Comparison of ENCODE assay signal across 12 cellular contexts in the genomic region with DNA sequence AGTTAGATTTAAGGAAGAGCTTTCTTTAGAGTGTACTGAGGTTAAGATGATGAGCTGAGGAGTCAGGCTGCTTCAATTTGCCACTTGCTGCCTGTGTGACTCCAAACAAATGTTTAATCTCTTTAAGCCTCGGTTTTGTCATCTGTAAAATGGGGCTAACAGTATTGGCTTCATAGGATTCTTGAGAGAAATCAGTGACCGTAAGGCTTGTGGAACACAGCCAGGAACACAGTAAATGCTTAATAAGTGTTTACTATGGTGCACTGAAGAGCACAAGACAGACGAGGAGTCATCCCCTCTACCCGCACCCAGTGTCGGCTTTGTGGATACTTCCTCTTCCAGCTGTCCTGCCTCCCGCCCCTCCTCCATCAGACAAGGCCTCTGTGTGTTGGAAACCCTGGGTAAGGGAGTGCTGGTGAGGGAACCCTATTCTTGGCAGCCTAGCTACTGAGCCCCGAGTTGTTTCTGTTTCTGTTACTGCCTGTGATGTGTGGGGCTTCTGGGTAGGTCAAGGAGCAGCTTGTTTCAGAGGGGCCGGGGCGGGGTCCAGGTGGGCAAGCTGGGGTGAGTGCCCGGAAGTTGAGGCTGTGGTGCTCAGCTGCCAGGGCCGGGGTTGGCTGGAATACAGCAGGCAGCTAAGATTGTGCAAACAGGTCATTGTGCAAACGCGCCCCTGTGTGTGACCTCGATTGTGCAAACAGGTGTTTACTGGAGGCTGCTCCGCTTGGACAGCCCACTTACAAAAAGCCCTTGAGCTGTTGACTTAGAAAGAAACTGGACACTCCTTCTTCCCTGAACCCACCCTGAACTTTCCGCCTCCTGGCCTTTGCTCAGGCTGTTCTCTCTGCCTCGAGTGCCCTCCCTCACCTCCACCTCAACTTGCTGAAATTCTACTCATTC. TPM values are rescaled to one million over a fixed set of nuclear protein-coding genes. Genes with fewer than 3 reads are reported as not detected.
DNase-seq lines count a peak whose midpoint lies in the region; ATAC-seq lines count a peak whose summit lies in the region.
"Had no signal": no experiment of that assay in that cellular context is flagged by ENCODE, and none has a peak within 500 bp of the region (broad histone marks: within the 10 kb centered on the region; RNA-seq: fewer than 3 reads in every experiment).

No MANE protein-coding gene starts in this region.

- peak overlapping the region; percentile 62 for H3K27ac Mint-ChIP-seq in T-helper 17 cell
- peak overlapping the region; percentile 65 for H3K27ac Mint-ChIP-seq in stimulated activated naive B cell treated with anti-CD40 and anti-IgM and Interleukin-4, amounts not matched to agents 10 μg/mL and 1 μg/mL and 100 μg/mL, for 72 hours
- H3K27ac Mint-ChIP-seq: stimulated activated naive CD8-positive, alpha-beta T cell treated with anti-CD3 and anti-CD28 coated beads, Interleukin-15, Interleukin-2, amounts not matched to agents 100 ng/mL and 50 ng/mL, for 24 hours had no signal

- no peaks in the 10 kb centered on the region for H3K9me3 ChIP-seq in T-helper 17 cell (ENCODE audit: control insufficient read depth, low read length, poor library complexity, severe bottlenecking)

- peak; percentile 44 for ATAC-seq in T-helper 17 cell
- ATAC-seq in stimulated activated naive B cell treated with anti-CD40 and anti-IgM and Interleukin-4, amounts not matched to agents 10 μg/mL and 1 μg/mL and 100 μg/mL, for 72 hours (replicated peaks): peak; percentile 74 to 84
- ATAC-seq in HG02642 (IDR thresholded peaks at IDR 0.05; ENCODE audit: poor library complexity, unreplicated experiment): no peak
- ATAC-seq in HG02885 (IDR thresholded peaks at IDR 0.05; ENCODE audit: poor library complexity, unreplicated experiment): no peak
- ATAC-seq: activated naive CD4-positive, alpha-beta T cell treated with anti-CD3 and anti-CD28 coated beads, Interleukin-2, amount 50 U/mL, for 72 hours had no signal

- H3K27me3 Mint-ChIP-seq in T-helper 17 cell: peaks cover 22% of the 10 kb centered on the region
- peaks cover 6 to 7% of the 10 kb centered on the region in 2 donors for H3K27me3 Mint-ChIP-seq in stimulated activated naive B cell treated with anti-CD40 and anti-IgM and Interleukin-4, amounts not matched to agents 10 μg/mL and 1 μg/mL and 100 μg/mL, for 72 hours

- H3K4me1 Mint-ChIP-seq in T-helper 17 cell: peaks cover 7% of the 10 kb centered on the region
- H3K4me1 Mint-ChIP-seq in stimulated activated naive B cell treated with anti-CD40 and anti-IgM and Interleukin-4, amounts not matched to agents 10 μg/mL and 1 μg/mL and 100 μg/mL, for 72 hours: peaks cover 21 to 31% of the 10 kb centered on the region in 2 donors

- peaks cover 5% of the 10 kb centered on the region for H3K36me3 Mint-ChIP-seq in T-helper 17 cell (ENCODE audit: low read depth)
- no peaks in the 10 kb centered on the region for H3K36me3 Mint-ChIP-seq in stimulated activated naive B cell treated with anti-CD40 and anti-IgM and Interleukin-4, amounts not matched to agents 10 μg/mL and 1 μg/mL and 100 μg/mL, for 72 hours
- H3K36me3 Mint-ChIP-seq: activated naive CD4-positive, alpha-beta T cell treated with anti-CD3 and anti-CD28 coated beads, Interleukin-2, amount 50 U/mL, for 72 hours had no signal

- DNase-seq in MV-4-11 (lab: John Stamatoyannopoulos, UW) (peak; percentile 97), T-helper 17 cell (no peak), hippocampal formation (lab: John Stamatoyannopoulos, UW) (peak; percentile 9 to 30), HPDE6-E6E7 (ENCODE audit: extremely low spot score) (no peak)
- DNase-seq in stimulated activated naive B cell treated with anti-CD40 and anti-IgM and Interleukin-4, amounts not matched to agents 10 μg/mL and 1 μg/mL and 100 μg/mL, for 72 hours: no peak
- no peak for DNase-seq in activated CD8-positive, alpha-beta memory T cell treated with anti-CD3 and anti-CD28 coated beads, Interleukin-2, amount 50 U/mL, for 48 hours
- DNase-seq: NCI-H1694 had no signal

- no peaks in the 10 kb centered on the region for H3K9me3 Mint-ChIP-seq in stimulated activated naive B cell treated with anti-CD40 and anti-IgM and Interleukin-4, amounts not matched to agents 10 μg/mL and 1 μg/mL and 100 μg/mL, for 72 hours
- H3K9me3 Mint-ChIP-seq: activated naive CD4-positive, alpha-beta T cell treated with anti-CD3 and anti-CD28 coated beads, Interleukin-2, amount 50 U/mL, for 72 hours; stimulated activated naive CD8-positive, alpha-beta T cell treated with anti-CD3 and anti-CD28 coated beads, Interleukin-15, Interleukin-2, amounts not matched to agents 100 ng/mL and 50 ng/mL, for 24 hours had no signal

- H3K4me3 Mint-ChIP-seq in T-helper 17 cell: no peak overlapping the region
- H3K4me3 Mint-ChIP-seq in stimulated activated naive B cell treated with anti-CD40 and anti-IgM and Interleukin-4, amounts not matched to agents 10 μg/mL and 1 μg/mL and 100 μg/mL, for 72 hours: peak overlapping the region in 1 of 2 donors; percentile 12
- H3K4me3 Mint-ChIP-seq: stimulated activated naive CD8-positive, alpha-beta T cell treated with anti-CD3 and anti-CD28 coated beads, Interleukin-15, Interleukin-2, amounts not matched to agents 100 ng/mL and 50 ng/mL, for 24 hours had no signal

RNA-seq across cellular contexts. Expression of gene CSF3R, which starts 4.0 kb away (rescaled TPM):
- total RNA-seq in T-helper 17 cell: 10 to 100 TPM in 1 of 2 donors, 1 to 10 TPM in 1; 2.9 to 13.0 TPM
- total RNA-seq: lung microvascular endothelial cell had no signal

RNA-seq across cellular contexts. Expression of gene MRPS15, which starts 22.5 kb away (rescaled TPM):
- 10 to 100 TPM; 31.4 to 37.5 TPM for total RNA-seq in T-helper 17 cell

RNA-seq across cellular contexts. Expression of gene OSCP1, which starts 36.4 kb away (rescaled TPM):
- total RNA-seq in T-helper 17 cell: under 1 TPM in 1 of 2 donors, not detected in 1; 0.99 TPM

Comparison
In these comparisons a context has a peak if more than half of its experiments do, and no peak if none do; other contexts are left out.
1. DNase-seq: peak in MV-4-11 (single experiment) and hippocampal formation (2 of 2); none in T-helper 17 cell (0 of 3), stimulated activated naive B cell treated with anti-CD40 and anti-IgM and Interleukin-4, amounts not matched to agents 10 μg/mL and 1 μg/mL and 100 μg/mL, for 72 hours (single experiment), activated CD8-positive, alpha-beta memory T cell treated with anti-CD3 and anti-CD28 coated beads, Interleukin-2, amount 50 U/mL, for 48 hours (single experiment) and HPDE6-E6E7 (single experiment).
2. ATAC-seq: peak in T-helper 17 cell (single experiment) and stimulated activated naive B cell treated with anti-CD40 and anti-IgM and Interleukin-4, amounts not matched to agents 10 μg/mL and 1 μg/mL and 100 μg/mL, for 72 hours (2 of 2); none in HG02642 (single experiment) and HG02885 (single experiment).